ENCODE assay signal across 8 cellular contexts in genomic region chr15:61605343-61605742, GRCh38.
"Had no signal": no experiment of that assay in that cellular context is flagged by ENCODE, and none has a peak within 500 bp of the region (broad histone marks: within the 10 kb centered on the region; RNA-seq: fewer than 3 reads in every experiment).

No MANE protein-coding gene starts in this region.

- FAIRE-seq: H54 had no signal

- H3K4me3 ChIP-seq: GM23248 had no signal

- H3K9ac ChIP-seq: GM23248 had no signal

- H3K4me3 Mint-ChIP-seq: H9, IgD-negative memory B cell had no signal

- H3K36me3 Mint-ChIP-seq: IgD-negative memory B cell had no signal

- H3K4me1 Mint-ChIP-seq: H9 had no signal

- H2AFZ ChIP-seq: GM23248 had no signal

- H3K27ac Mint-ChIP-seq: IgD-negative memory B cell had no signal

- DNase-seq: GM23248, GOT3, H9, HCEC 1CT, KG1 had no signal

- H3K9me3 Mint-ChIP-seq: H9 had no signal

- H3K27ac ChIP-seq: GM23248, HL-60 had no signal
